ENCODE assay signal across 8 cellular contexts in the genomic region with DNA sequence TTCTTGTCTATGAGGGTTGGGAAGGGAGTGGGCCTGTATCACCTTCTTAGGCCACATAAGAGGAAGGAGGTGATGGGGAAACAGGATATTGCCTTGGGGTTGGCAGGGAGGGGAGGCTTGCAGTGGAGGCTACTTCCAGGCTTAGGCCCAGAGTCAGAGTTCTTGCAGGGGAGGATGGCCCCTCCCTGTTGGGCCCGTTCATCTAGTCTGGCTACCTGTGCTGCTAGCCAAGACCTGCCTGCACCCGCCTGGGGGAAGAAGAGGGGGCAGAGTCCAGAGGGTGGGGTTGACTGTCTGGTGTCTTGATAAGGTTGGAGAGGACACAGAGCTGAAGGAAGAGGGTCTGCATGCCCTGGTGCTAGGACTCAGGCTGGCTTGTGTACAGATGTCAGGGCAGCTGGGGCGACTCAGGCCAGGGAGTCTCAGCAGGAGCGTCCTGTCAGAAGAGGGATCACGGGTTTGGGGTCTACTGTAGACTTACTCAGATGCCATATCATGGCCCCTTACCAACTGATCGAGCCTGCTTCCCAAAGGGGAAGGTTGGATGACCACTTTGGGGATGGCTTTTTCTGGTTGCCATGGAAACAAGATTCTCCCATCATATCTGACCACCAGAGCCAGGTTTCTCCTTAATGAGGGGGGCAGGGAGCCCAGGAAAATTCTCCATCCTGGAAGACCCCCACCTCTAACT. TPM values are rescaled to one million over a fixed set of nuclear protein-coding genes. Genes with fewer than 3 reads are reported as not detected.
DNase-seq lines count a peak whose midpoint lies in the region; ATAC-seq and TF ChIP-seq lines count a peak whose summit lies in the region.

No MANE protein-coding gene starts in this region.

- peak overlapping the region; percentile 56 for H3K4me3 Mint-ChIP-seq in activated naive CD4-positive, alpha-beta T cell treated with anti-CD3 and anti-CD28 coated beads, Interleukin-2, amount 10 ng/mL, durations not matched to agents 7 days and 5 days

- no peak overlapping the region for H2AK5ac ChIP-seq in mesenchymal stem cell (ENCODE audit: low read length, severe bottlenecking)

- H3K9me3 Mint-ChIP-seq in activated naive CD4-positive, alpha-beta T cell treated with anti-CD3 and anti-CD28 coated beads, Interleukin-2, amount 10 ng/mL, durations not matched to agents 7 days and 5 days = no peaks in the 10 kb centered on the region

- H4K8ac ChIP-seq in mesenchymal stem cell (ENCODE audit: low read length) = peak overlapping the region; percentile 3

- H3K14ac ChIP-seq in mesenchymal stem cell (ENCODE audit: low read length in 2 of 2) = peak overlapping the region in 1 of 2 experiments; percentile 30

- H3K79me1 ChIP-seq in mesenchymal stem cell (replicated peaks; ENCODE audit: low read length, poor library complexity, severe bottlenecking) = peaks cover 12% of the 10 kb centered on the region

- no peak overlapping the region for H2BK15ac ChIP-seq in mesenchymal stem cell (ENCODE audit: low read depth, poor library complexity, severe bottlenecking)

- H3K18ac ChIP-seq in mesenchymal stem cell (ENCODE audit: low read depth in 1 of 2, low read length in 2 of 2) = peak overlapping the region; percentile 23 to 93

- H3K36me3 ChIP-seq in ascending aorta = no peaks in the 10 kb centered on the region
- peaks cover 3 to 12% of the 10 kb centered on the region in 2 experiments for H3K36me3 ChIP-seq in mesenchymal stem cell (ENCODE audit: control insufficient read depth in 1 of 2, insufficient read depth in 2 of 2, low read depth in 1 of 2, low read length in 2 of 2)
- H3K36me3 ChIP-seq in upper lobe of right lung = peaks cover 5% of the 10 kb centered on the region

- peak overlapping the region in 1 of 2 experiments; percentile 89 for H3K4ac ChIP-seq in mesenchymal stem cell (ENCODE audit: low read depth in 1 of 2, low read length in 2 of 2)

- H3K27ac Mint-ChIP-seq in activated naive CD4-positive, alpha-beta T cell treated with anti-CD3 and anti-CD28 coated beads, Interleukin-2, amount 10 ng/mL, durations not matched to agents 7 days and 5 days = peak overlapping the region; percentile 67

- H3K4me1 Mint-ChIP-seq in activated naive CD4-positive, alpha-beta T cell treated with anti-CD3 and anti-CD28 coated beads, Interleukin-2, amount 10 ng/mL, durations not matched to agents 7 days and 5 days = peaks cover 63% of the 10 kb centered on the region

- H2BK5ac ChIP-seq in mesenchymal stem cell (ENCODE audit: low read depth, low read length, poor library complexity, severe bottlenecking) = no peak overlapping the region

- WGBS in mesenchymal stem cell = 67% methylated on average over 5 of the region's 6 CpGs

- peak overlapping the region; percentile 14 to 87 for H2BK12ac ChIP-seq in mesenchymal stem cell (ENCODE audit: low read length in 2 of 2)

- no peak for TF ChIP-seq CTCF in ascending aorta (IDR thresholded peaks at IDR 0.05)
- no peak for TF ChIP-seq CTCF in upper lobe of right lung (IDR thresholded peaks at IDR 0.05)

- CTCF ChIA-PET in activated naive CD4-positive, alpha-beta T cell treated with anti-CD3 and anti-CD28 coated beads, Interleukin-2, amount 10 ng/mL, durations not matched to agents 7 days and 5 days (lab: Charles Lee) = interaction anchor here (0.6 to 3.0 kb wide), 4 partner anchors 11 to 151 kb away, joined by 3 to 15 read pairs (median 4); a partner anchor contains a TSS

- intact Hi-C loops in ascending aorta (cut with DNase I) = loop anchor here (5.0 to 10.0 kb wide), 2 partner anchors 267 to 625 kb away; a partner anchor contains a TSS
- intact Hi-C loops in upper lobe of right lung (cut with DNase I) = no loop called here

- H3K9ac ChIP-seq in mesenchymal stem cell (ENCODE audit: low read length) = peak overlapping the region; percentile 71

- peaks cover 8% of the 10 kb centered on the region for H3K36me3 Mint-ChIP-seq in activated naive CD4-positive, alpha-beta T cell treated with anti-CD3 and anti-CD28 coated beads, Interleukin-2, amount 10 ng/mL, durations not matched to agents 7 days and 5 days

- H3K4me2 ChIP-seq in mesenchymal stem cell (ENCODE audit: low read length, poor library complexity, severe bottlenecking) = no peak overlapping the region

- H3K27me3 ChIP-seq in ascending aorta (no peaks in the 10 kb centered on the region), mesenchymal stem cell (ENCODE audit: control insufficient read depth in 1 of 2, insufficient read depth in 1 of 2, low read length in 2 of 2) (no peaks in the 10 kb centered on the region), upper lobe of right lung (no peaks in the 10 kb centered on the region)

- H3K9me3 ChIP-seq in ascending aorta (no peaks in the 10 kb centered on the region), mesenchymal stem cell (ENCODE audit: control insufficient read depth, low read length) (no peaks in the 10 kb centered on the region), upper lobe of right lung (no peaks in the 10 kb centered on the region)

- peak overlapping the region; percentile 44 for H4K91ac ChIP-seq in mesenchymal stem cell (ENCODE audit: low read length)

- no peak overlapping the region for H3K23ac ChIP-seq in mesenchymal stem cell (ENCODE audit: low read length in 2 of 2)

- no peak overlapping the region for H3K4me3 ChIP-seq in ascending aorta
- H3K4me3 ChIP-seq in mesenchymal stem cell (ENCODE audit: insufficient read depth in 1 of 2, low read depth in 1 of 2, low read length in 2 of 2) = peak overlapping the region in 1 of 2 experiments; percentile 67
- H3K4me3 ChIP-seq in upper lobe of right lung = no peak overlapping the region

- H2AFZ ChIP-seq in mesenchymal stem cell (ENCODE audit: low read depth, low read length) = no peak overlapping the region

- DNase-seq in activated naive CD4-positive, alpha-beta T cell treated with anti-CD3 and anti-CD28 coated beads, Interleukin-2, amount 10 ng/mL, durations not matched to agents 7 days and 5 days = peak; percentile 33
- DNase-seq in activated naive CD4-positive, alpha-beta T cell treated with anti-CD3 and anti-CD28 coated beads, Interleukin-2, amount 50 U/mL, for 16 hours = no peak
- no peak for DNase-seq in ascending aorta (ENCODE audit: low spot score in 2 of 2)
- peak; percentile 36 for DNase-seq in mesenchymal stem cell
- DNase-seq in upper lobe of right lung = no peak

- ATAC-seq in upper lobe of right lung (no peak), HG02973 (IDR thresholded peaks at IDR 0.05; ENCODE audit: unreplicated experiment) (no peak), GM21367 (IDR thresholded peaks at IDR 0.05; ENCODE audit: unreplicated experiment) (no peak), HG03571 (IDR thresholded peaks at IDR 0.05; ENCODE audit: unreplicated experiment) (no peak)

- H3K27ac ChIP-seq in ascending aorta = peak overlapping the region; percentile 43 to 56
- no peak overlapping the region for H3K27ac ChIP-seq in mesenchymal stem cell (ENCODE audit: low read length, poor library complexity, severe bottlenecking)
- H3K27ac ChIP-seq in upper lobe of right lung = peak overlapping the region; percentile 51

- H3K4me1 ChIP-seq in ascending aorta (peaks cover 8 to 34% of the 10 kb centered on the region in 2 donors), mesenchymal stem cell (ENCODE audit: control insufficient read depth, insufficient read depth, low read depth, low read length) (peaks cover 30% of the 10 kb centered on the region), upper lobe of right lung (peaks cover 46% of the 10 kb centered on the region)

- H3K27me3 Mint-ChIP-seq in activated naive CD4-positive, alpha-beta T cell treated with anti-CD3 and anti-CD28 coated beads, Interleukin-2, amount 10 ng/mL, durations not matched to agents 7 days and 5 days = peaks cover 6% of the 10 kb centered on the region

- no peak overlapping the region for H2BK120ac ChIP-seq in mesenchymal stem cell (ENCODE audit: low read depth, low read length)

RNA-seq across cellular contexts. Expression of a gene that starts 5.3 kb away (rescaled TPM):
- 20.0 TPM for total RNA-seq in ascending aorta
- polyA plus RNA-seq in mesenchymal stem cell (2013, experiment 1 of 2) = 16.2 TPM
- 16.4 TPM for polyA plus RNA-seq in mesenchymal stem cell (2013, experiment 2 of 2)
- 48.3 TPM for total RNA-seq in upper lobe of right lung

RNA-seq across cellular contexts. Expression of a gene that starts 15.5 kb away (rescaled TPM):
- 223 TPM for total RNA-seq in ascending aorta
- polyA plus RNA-seq in mesenchymal stem cell (2013, experiment 1 of 2) = 79.2 TPM
- polyA plus RNA-seq in mesenchymal stem cell (2013, experiment 2 of 2) = 76.9 TPM
- total RNA-seq in upper lobe of right lung = 10.7 TPM

RNA-seq across cellular contexts. Expression of a gene that starts 18.0 kb away (rescaled TPM):
- total RNA-seq in ascending aorta (59.0 TPM), upper lobe of right lung (58.7 TPM)
- polyA plus RNA-seq in mesenchymal stem cell (2013, experiment 1 of 2) = 98.1 TPM
- polyA plus RNA-seq in mesenchymal stem cell (2013, experiment 2 of 2) = 95.0 TPM

RNA-seq across cellular contexts. Expression of a gene that starts 18.5 kb away (rescaled TPM):
- total RNA-seq in ascending aorta = 0.21 TPM
- polyA plus RNA-seq in mesenchymal stem cell (2013, experiment 1 of 2) = 7.9 TPM
- polyA plus RNA-seq in mesenchymal stem cell (2013, experiment 2 of 2) = 8.0 TPM
- total RNA-seq in upper lobe of right lung = 7.2 TPM

RNA-seq across cellular contexts. Expression of a gene that starts 49.2 kb away (rescaled TPM):
- total RNA-seq in ascending aorta (102 TPM), upper lobe of right lung (93.0 TPM)
- 56.3 TPM for polyA plus RNA-seq in mesenchymal stem cell (2013, experiment 1 of 2)
- polyA plus RNA-seq in mesenchymal stem cell (2013, experiment 2 of 2) = 50.2 TPM

Comparison
In these comparisons a context has a peak if more than half of its experiments do, and no peak if none do; other contexts are left out.
1. DNase-seq: peak in activated naive CD4-positive, alpha-beta T cell treated with anti-CD3 and anti-CD28 coated beads, Interleukin-2, amount 10 ng/mL, durations not matched to agents 7 days and 5 days (single experiment) and mesenchymal stem cell (single experiment); none in activated naive CD4-positive, alpha-beta T cell treated with anti-CD3 and anti-CD28 coated beads, Interleukin-2, amount 50 U/mL, for 16 hours (single experiment), ascending aorta (0 of 2) and upper lobe of right lung (single experiment).
2. RNA of a gene that starts 15.5 kb away (total RNA-seq): 223 TPM in ascending aorta (single experiment); 10.7 TPM in upper lobe of right lung (single experiment); every median in the first group is over 10 times any median in the second.